1 cellular context compared by ENCODE assay signal in genomic region chr6:88251261-88251660, GRCh38.
TF ChIP-seq lines count a peak whose summit lies in the region.

No MANE protein-coding gene starts in this region.

TF ChIP-seq in GM23338, 12 proteins besides CTCF, POLR2A, EP300 and RAD21 (continued from another document):
- TF ChIP-seq, protein P1, sequence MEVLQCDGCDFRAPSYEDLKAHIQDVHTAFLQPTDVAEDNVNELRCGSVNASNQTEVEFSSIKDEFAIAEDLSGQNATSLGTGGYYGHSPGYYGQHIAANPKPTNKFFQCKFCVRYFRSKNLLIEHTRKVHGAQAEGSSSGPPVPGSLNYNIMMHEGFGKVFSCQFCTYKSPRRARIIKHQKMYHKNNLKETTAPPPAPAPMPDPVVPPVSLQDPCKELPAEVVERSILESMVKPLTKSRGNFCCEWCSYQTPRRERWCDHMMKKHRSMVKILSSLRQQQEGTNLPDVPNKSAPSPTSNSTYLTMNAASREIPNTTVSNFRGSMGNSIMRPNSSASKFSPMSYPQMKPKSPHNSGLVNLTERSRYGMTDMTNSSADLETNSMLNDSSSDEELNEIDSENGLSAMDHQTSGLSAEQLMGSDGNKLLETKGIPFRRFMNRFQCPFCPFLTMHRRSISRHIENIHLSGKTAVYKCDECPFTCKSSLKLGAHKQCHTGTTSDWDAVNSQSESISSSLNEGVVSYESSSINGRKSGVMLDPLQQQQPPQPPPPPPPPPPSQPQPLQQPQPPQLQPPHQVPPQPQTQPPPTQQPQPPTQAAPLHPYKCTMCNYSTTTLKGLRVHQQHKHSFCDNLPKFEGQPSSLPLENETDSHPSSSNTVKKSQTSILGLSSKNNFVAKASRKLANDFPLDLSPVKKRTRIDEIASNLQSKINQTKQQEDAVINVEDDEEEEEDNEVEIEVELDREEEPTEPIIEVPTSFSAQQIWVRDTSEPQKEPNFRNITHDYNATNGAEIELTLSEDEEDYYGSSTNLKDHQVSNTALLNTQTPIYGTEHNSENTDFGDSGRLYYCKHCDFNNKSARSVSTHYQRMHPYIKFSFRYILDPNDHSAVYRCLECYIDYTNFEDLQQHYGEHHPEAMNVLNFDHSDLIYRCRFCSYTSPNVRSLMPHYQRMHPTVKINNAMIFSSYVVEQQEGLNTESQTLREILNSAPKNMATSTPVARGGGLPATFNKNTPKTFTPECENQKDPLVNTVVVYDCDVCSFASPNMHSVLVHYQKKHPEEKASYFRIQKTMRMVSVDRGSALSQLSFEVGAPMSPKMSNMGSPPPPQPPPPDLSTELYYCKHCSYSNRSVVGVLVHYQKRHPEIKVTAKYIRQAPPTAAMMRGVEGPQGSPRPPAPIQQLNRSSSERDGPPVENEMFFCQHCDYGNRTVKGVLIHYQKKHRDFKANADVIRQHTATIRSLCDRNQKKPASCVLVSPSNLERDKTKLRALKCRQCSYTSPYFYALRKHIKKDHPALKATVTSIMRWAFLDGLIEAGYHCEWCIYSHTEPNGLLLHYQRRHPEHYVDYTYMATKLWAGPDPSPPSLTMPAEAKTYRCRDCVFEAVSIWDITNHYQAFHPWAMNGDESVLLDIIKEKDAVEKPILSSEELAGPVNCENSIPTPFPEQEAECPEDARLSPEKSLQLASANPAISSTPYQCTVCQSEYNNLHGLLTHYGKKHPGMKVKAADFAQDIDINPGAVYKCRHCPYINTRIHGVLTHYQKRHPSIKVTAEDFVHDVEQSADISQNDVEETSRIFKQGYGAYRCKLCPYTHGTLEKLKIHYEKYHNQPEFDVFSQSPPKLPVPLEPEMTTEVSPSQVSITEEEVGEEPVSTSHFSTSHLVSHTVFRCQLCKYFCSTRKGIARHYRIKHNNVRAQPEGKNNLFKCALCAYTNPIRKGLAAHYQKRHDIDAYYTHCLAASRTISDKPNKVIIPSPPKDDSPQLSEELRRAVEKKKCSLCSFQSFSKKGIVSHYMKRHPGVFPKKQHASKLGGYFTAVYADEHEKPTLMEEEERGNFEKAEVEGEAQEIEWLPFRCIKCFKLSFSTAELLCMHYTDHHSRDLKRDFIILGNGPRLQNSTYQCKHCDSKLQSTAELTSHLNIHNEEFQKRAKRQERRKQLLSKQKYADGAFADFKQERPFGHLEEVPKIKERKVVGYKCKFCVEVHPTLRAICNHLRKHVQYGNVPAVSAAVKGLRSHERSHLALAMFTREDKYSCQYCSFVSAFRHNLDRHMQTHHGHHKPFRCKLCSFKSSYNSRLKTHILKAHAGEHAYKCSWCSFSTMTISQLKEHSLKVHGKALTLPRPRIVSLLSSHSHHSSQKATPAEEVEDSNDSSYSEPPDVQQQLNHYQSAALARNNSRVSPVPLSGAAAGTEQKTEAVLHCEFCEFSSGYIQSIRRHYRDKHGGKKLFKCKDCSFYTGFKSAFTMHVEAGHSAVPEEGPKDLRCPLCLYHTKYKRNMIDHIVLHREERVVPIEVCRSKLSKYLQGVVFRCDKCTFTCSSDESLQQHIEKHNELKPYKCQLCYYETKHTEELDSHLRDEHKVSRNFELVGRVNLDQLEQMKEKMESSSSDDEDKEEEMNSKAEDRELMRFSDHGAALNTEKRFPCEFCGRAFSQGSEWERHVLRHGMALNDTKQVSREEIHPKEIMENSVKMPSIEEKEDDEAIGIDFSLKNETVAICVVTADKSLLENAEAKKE (CRISPR knock-in tag; IDR thresholded peaks at IDR 0.05): no peak
